ENCODE assay signal across 17 cellular contexts in the genomic region with DNA sequence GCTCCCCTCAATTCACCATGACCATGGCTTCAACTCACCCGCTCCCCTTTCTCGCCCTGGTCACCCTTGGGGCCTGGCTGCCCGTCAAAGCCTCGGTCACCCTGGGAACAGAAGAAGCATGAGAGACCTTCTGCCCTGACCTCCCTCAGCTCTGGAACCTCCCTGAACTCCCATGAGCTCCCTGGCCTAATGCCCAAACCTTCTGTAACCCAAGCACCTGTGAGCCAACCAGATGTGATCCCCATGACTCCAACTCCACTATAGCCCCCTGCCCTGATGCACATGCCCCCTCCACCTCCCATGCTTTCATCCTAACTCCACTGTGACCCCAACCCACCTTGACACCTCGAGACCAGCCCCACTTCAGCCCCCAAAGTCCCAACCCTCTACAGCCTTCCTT. TPM values are rescaled to one million over a fixed set of nuclear protein-coding genes. Genes with fewer than 3 reads are reported as not detected.
DNase-seq lines count a peak whose midpoint lies in the region; ATAC-seq and TF ChIP-seq lines count a peak whose summit lies in the region.
"Had no signal": no experiment of that assay in that cellular context is flagged by ENCODE, and none has a peak within 500 bp of the region (broad histone marks: within the 10 kb centered on the region; RNA-seq: fewer than 3 reads in every experiment).

No MANE protein-coding gene starts in this region.

- no peak for TF ChIP-seq EP300 in ovary (IDR thresholded peaks at IDR 0.05)

- H3K36me3 ChIP-seq in ovary = no peaks in the 10 kb centered on the region
- H3K36me3 ChIP-seq: SJCRH30 had no signal

- DNase-seq in activated naive CD8-positive, alpha-beta T cell treated with anti-CD3 and anti-CD28 coated beads, Interleukin-2, amount 10 ng/mL, durations not matched to agents 7 days and 5 days = no peak
- no peak for DNase-seq in activated naive CD8-positive, alpha-beta T cell treated with anti-CD3 and anti-CD28 coated beads, Interleukin-2, amount 50 U/mL, for 24 hours
- no peak for DNase-seq in activated T-helper 1 cell treated with anti-CD3 and anti-CD28 coated beads, Interleukin-12 subunit alpha, Interleukin-12 subunit beta, Interleukin-2, Interleukin-4 antibody, amounts not matched to agents 30 ng/mL and 10 ng/mL and 1 ng/mL, durations not matched to agents 14 hours and 24 hours and 36 hours (ENCODE audit: low spot score)
- DNase-seq in immature natural killer cell (no peak), ovary (no peak)
- DNase-seq: CD4-positive, CD25-positive, alpha-beta regulatory T cell; DMS79 treated with DMSO at 0.1 percent for 48 hours; MM.1S; NCI-H187 treated with DMSO at 0.1 percent for 48 hours; NCI-H774; SJCRH30 had no signal

- peaks cover 14% of the 10 kb centered on the region for H3K4me1 Mint-ChIP-seq in activated naive CD8-positive, alpha-beta T cell treated with anti-CD3 and anti-CD28 coated beads, Interleukin-2, amount 10 ng/mL, durations not matched to agents 7 days and 5 days
- peaks cover 20% of the 10 kb centered on the region for H3K4me1 Mint-ChIP-seq in activated naive CD8-positive, alpha-beta T cell treated with anti-CD3 and anti-CD28 coated beads, Interleukin-2, amount 50 U/mL, for 24 hours
- H3K4me1 Mint-ChIP-seq in activated T-helper 1 cell treated with anti-CD3 and anti-CD28 coated beads, Interleukin-12 subunit alpha, Interleukin-12 subunit beta, Interleukin-2, Interleukin-4 antibody, amounts not matched to agents 30 ng/mL and 10 ng/mL and 1 ng/mL, durations not matched to agents 14 hours and 24 hours and 36 hours (ENCODE audit: low read depth) = no peaks in the 10 kb centered on the region
- peaks cover 15 to 18% of the 10 kb centered on the region in 2 donors for H3K4me1 Mint-ChIP-seq in immature natural killer cell
- H3K4me1 Mint-ChIP-seq: CD4-positive, CD25-positive, alpha-beta regulatory T cell had no signal

- 86 to 88% (median 87%) methylated on average over 5 of the region's 5 CpGs for WGBS in ovary, 3 donors

- H3K36me3 Mint-ChIP-seq in activated naive CD8-positive, alpha-beta T cell treated with anti-CD3 and anti-CD28 coated beads, Interleukin-2, amount 10 ng/mL, durations not matched to agents 7 days and 5 days = no peaks in the 10 kb centered on the region
- H3K36me3 Mint-ChIP-seq in activated naive CD8-positive, alpha-beta T cell treated with anti-CD3 and anti-CD28 coated beads, Interleukin-2, amount 50 U/mL, for 24 hours (ENCODE audit: low read depth) = no peaks in the 10 kb centered on the region
- H3K36me3 Mint-ChIP-seq in activated T-helper 1 cell treated with anti-CD3 and anti-CD28 coated beads, Interleukin-12 subunit alpha, Interleukin-12 subunit beta, Interleukin-2, Interleukin-4 antibody, amounts not matched to agents 30 ng/mL and 10 ng/mL and 1 ng/mL, durations not matched to agents 14 hours and 24 hours and 36 hours (ENCODE audit: low read depth) = no peaks in the 10 kb centered on the region
- H3K36me3 Mint-ChIP-seq in immature natural killer cell = no peaks in the 10 kb centered on the region
- H3K36me3 Mint-ChIP-seq: CD4-positive, CD25-positive, alpha-beta regulatory T cell had no signal

- no peak for ATAC-seq in activated naive CD8-positive, alpha-beta T cell treated with anti-CD3 and anti-CD28 coated beads, Interleukin-2, amount 10 ng/mL, durations not matched to agents 7 days and 5 days (ENCODE audit: low read depth)
- ATAC-seq in activated naive CD8-positive, alpha-beta T cell treated with anti-CD3 and anti-CD28 coated beads, Interleukin-2, amount 50 U/mL, for 24 hours = no peak
- ATAC-seq in HG02970 (IDR thresholded peaks at IDR 0.05; ENCODE audit: low FRiP score, unreplicated experiment) (no peak), GM18868 (IDR thresholded peaks at IDR 0.05; ENCODE audit: unreplicated experiment) (no peak), HG03521 (IDR thresholded peaks at IDR 0.05; ENCODE audit: unreplicated experiment) (no peak)
- ATAC-seq: HCT116 had no signal

- no peaks in the 10 kb centered on the region for H3K27me3 Mint-ChIP-seq in activated naive CD8-positive, alpha-beta T cell treated with anti-CD3 and anti-CD28 coated beads, Interleukin-2, amount 10 ng/mL, durations not matched to agents 7 days and 5 days
- H3K27me3 Mint-ChIP-seq in activated naive CD8-positive, alpha-beta T cell treated with anti-CD3 and anti-CD28 coated beads, Interleukin-2, amount 50 U/mL, for 24 hours = no peaks in the 10 kb centered on the region
- H3K27me3 Mint-ChIP-seq in activated T-helper 1 cell treated with anti-CD3 and anti-CD28 coated beads, Interleukin-12 subunit alpha, Interleukin-12 subunit beta, Interleukin-2, Interleukin-4 antibody, amounts not matched to agents 30 ng/mL and 10 ng/mL and 1 ng/mL, durations not matched to agents 14 hours and 24 hours and 36 hours (ENCODE audit: insufficient read depth) = no peaks in the 10 kb centered on the region
- peaks cover 2 to 6% (median 2%) of the 10 kb centered on the region in 3 donors for H3K27me3 Mint-ChIP-seq in immature natural killer cell (ENCODE audit: low read depth in 3 of 3)

- TF ChIP-seq POLR2A in ovary (IDR thresholded peaks at IDR 0.05) = no peak

- no peak for TF ChIP-seq CTCF in ovary (IDR thresholded peaks at IDR 0.05)

- H3K27ac Mint-ChIP-seq in activated naive CD8-positive, alpha-beta T cell treated with anti-CD3 and anti-CD28 coated beads, Interleukin-2, amount 10 ng/mL, durations not matched to agents 7 days and 5 days = peak overlapping the region; percentile 62
- H3K27ac Mint-ChIP-seq in activated naive CD8-positive, alpha-beta T cell treated with anti-CD3 and anti-CD28 coated beads, Interleukin-2, amount 50 U/mL, for 24 hours = no peak overlapping the region
- H3K27ac Mint-ChIP-seq in activated T-helper 1 cell treated with anti-CD3 and anti-CD28 coated beads, Interleukin-12 subunit alpha, Interleukin-12 subunit beta, Interleukin-2, Interleukin-4 antibody, amounts not matched to agents 30 ng/mL and 10 ng/mL and 1 ng/mL, durations not matched to agents 14 hours and 24 hours and 36 hours = peak overlapping the region; percentile 53
- H3K27ac Mint-ChIP-seq in immature natural killer cell = peak overlapping the region in 4 of 6 donors; percentile 2 to 70 (median 37)

- H3K4me1 ChIP-seq in ovary (ENCODE audit: insufficient read depth) = no peaks in the 10 kb centered on the region

- H3K9me3 ChIP-seq in ovary = no peaks in the 10 kb centered on the region
- H3K9me3 ChIP-seq: SJCRH30 had no signal

- H3K4me3 ChIP-seq in ovary = no peak overlapping the region
- H3K4me3 ChIP-seq: SJCRH30 had no signal

- no peak overlapping the region for H3K4me3 Mint-ChIP-seq in activated naive CD8-positive, alpha-beta T cell treated with anti-CD3 and anti-CD28 coated beads, Interleukin-2, amount 10 ng/mL, durations not matched to agents 7 days and 5 days
- no peak overlapping the region for H3K4me3 Mint-ChIP-seq in activated naive CD8-positive, alpha-beta T cell treated with anti-CD3 and anti-CD28 coated beads, Interleukin-2, amount 50 U/mL, for 24 hours
- no peak overlapping the region for H3K4me3 Mint-ChIP-seq in activated T-helper 1 cell treated with anti-CD3 and anti-CD28 coated beads, Interleukin-12 subunit alpha, Interleukin-12 subunit beta, Interleukin-2, Interleukin-4 antibody, amounts not matched to agents 30 ng/mL and 10 ng/mL and 1 ng/mL, durations not matched to agents 14 hours and 24 hours and 36 hours
- H3K4me3 Mint-ChIP-seq in immature natural killer cell = no peak overlapping the region

- POLR2A ChIA-PET in activated naive CD8-positive, alpha-beta T cell treated with anti-CD3 and anti-CD28 coated beads, Interleukin-2, amount 10 ng/mL, durations not matched to agents 7 days and 5 days (lab: Charles Lee) = no interaction called here

- H3K27ac ChIP-seq in ovary = no peak overlapping the region
- H3K27ac ChIP-seq: SJCRH30 had no signal

- H3K9me3 Mint-ChIP-seq in activated naive CD8-positive, alpha-beta T cell treated with anti-CD3 and anti-CD28 coated beads, Interleukin-2, amount 10 ng/mL, durations not matched to agents 7 days and 5 days = no peaks in the 10 kb centered on the region
- no peaks in the 10 kb centered on the region for H3K9me3 Mint-ChIP-seq in activated naive CD8-positive, alpha-beta T cell treated with anti-CD3 and anti-CD28 coated beads, Interleukin-2, amount 50 U/mL, for 24 hours
- H3K9me3 Mint-ChIP-seq in activated T-helper 1 cell treated with anti-CD3 and anti-CD28 coated beads, Interleukin-12 subunit alpha, Interleukin-12 subunit beta, Interleukin-2, Interleukin-4 antibody, amounts not matched to agents 30 ng/mL and 10 ng/mL and 1 ng/mL, durations not matched to agents 14 hours and 24 hours and 36 hours = no peaks in the 10 kb centered on the region
- no peaks in the 10 kb centered on the region for H3K9me3 Mint-ChIP-seq in immature natural killer cell

- intact Hi-C loops in activated T-helper 1 cell treated with anti-CD3 and anti-CD28 coated beads, Interleukin-12 subunit alpha, Interleukin-12 subunit beta, Interleukin-2, Interleukin-4 antibody, amounts not matched to agents 30 ng/mL and 10 ng/mL and 1 ng/mL, durations not matched to agents 14 hours and 24 hours and 36 hours (cut with micrococcal nuclease) = no loop called here
- intact Hi-C loops in ovary (cut with DNase I) = no loop called here

- H3K27me3 ChIP-seq in ovary = no peaks in the 10 kb centered on the region
- H3K27me3 ChIP-seq: SJCRH30 had no signal

RNA-seq across cellular contexts. Expression of gene UCN2, which starts 3.5 kb away (rescaled TPM):
- total RNA-seq in activated naive CD8-positive, alpha-beta T cell treated with anti-CD3 and anti-CD28 coated beads, Interleukin-2, amount 10 ng/mL, durations not matched to agents 7 days and 5 days = not detected
- 0.21 TPM in 1 of 2 replicates, not detected in the other for total RNA-seq in activated T-helper 1 cell treated with anti-CD3 and anti-CD28 coated beads, Interleukin-12 subunit alpha, Interleukin-12 subunit beta, Interleukin-2, Interleukin-4 antibody, amounts not matched to agents 30 ng/mL and 10 ng/mL and 1 ng/mL, durations not matched to agents 14 hours and 24 hours and 36 hours
- polyA plus RNA-seq in immature natural killer cell = not detected
- under 1 TPM in 3 of 7 donors, not detected in 4; 0.18 to 0.22 (median 0.20) TPM for total RNA-seq in ovary
- polyA plus RNA-seq in ovary = under 1 TPM in 1 of 2 donors, not detected in 1; 0.18 TPM
- total RNA-seq: CD4-positive, CD25-positive, alpha-beta regulatory T cell; NCI-H460 had no signal
- polyA plus RNA-seq: CD4-positive, CD25-positive, alpha-beta regulatory T cell had no signal

RNA-seq across cellular contexts. Expression of gene PFKFB4, which starts 10.5 kb away (rescaled TPM):
- 10 to 100 TPM; 56.8 to 60.7 TPM for total RNA-seq in activated naive CD8-positive, alpha-beta T cell treated with anti-CD3 and anti-CD28 coated beads, Interleukin-2, amount 10 ng/mL, durations not matched to agents 7 days and 5 days
- 11.7 and 15.5 TPM in 2 replicates for total RNA-seq in activated T-helper 1 cell treated with anti-CD3 and anti-CD28 coated beads, Interleukin-12 subunit alpha, Interleukin-12 subunit beta, Interleukin-2, Interleukin-4 antibody, amounts not matched to agents 30 ng/mL and 10 ng/mL and 1 ng/mL, durations not matched to agents 14 hours and 24 hours and 36 hours
- polyA plus RNA-seq in immature natural killer cell (under 1 TPM in 2 of 3 donors, not detected in 1; 0.17 to 0.78 TPM), ovary (1 to 10 TPM; 2.3 to 6.3 TPM)
- 1 to 10 TPM; 3.3 to 8.0 (median 5.6) TPM for total RNA-seq in ovary

RNA-seq across cellular contexts. Expression of gene COL7A1, which starts 28.0 kb away (rescaled TPM):
- total RNA-seq in activated naive CD8-positive, alpha-beta T cell treated with anti-CD3 and anti-CD28 coated beads, Interleukin-2, amount 10 ng/mL, durations not matched to agents 7 days and 5 days = 1 to 10 TPM; 1.0 to 1.6 TPM
- total RNA-seq in activated T-helper 1 cell treated with anti-CD3 and anti-CD28 coated beads, Interleukin-12 subunit alpha, Interleukin-12 subunit beta, Interleukin-2, Interleukin-4 antibody, amounts not matched to agents 30 ng/mL and 10 ng/mL and 1 ng/mL, durations not matched to agents 14 hours and 24 hours and 36 hours = 0.39 and 0.83 TPM in 2 replicates
- polyA plus RNA-seq in immature natural killer cell = not detected
- 10 to 100 TPM in 1 of 7 donors, 1 to 10 TPM in 6; 5.1 to 13.1 (median 8.3) TPM for total RNA-seq in ovary
- polyA plus RNA-seq in ovary = 10 to 100 TPM in 1 of 2 donors, 1 to 10 TPM in 1; 1.1 to 18.4 TPM
- polyA plus RNA-seq: CD4-positive, CD25-positive, alpha-beta regulatory T cell had no signal

RNA-seq across cellular contexts. Expression of gene UQCRC1, which starts 42.4 kb away (rescaled TPM):
- total RNA-seq in activated naive CD8-positive, alpha-beta T cell treated with anti-CD3 and anti-CD28 coated beads, Interleukin-2, amount 10 ng/mL, durations not matched to agents 7 days and 5 days = 100 to 1,000 TPM; 144 to 148 TPM
- 191 and 193 TPM in 2 replicates for total RNA-seq in activated T-helper 1 cell treated with anti-CD3 and anti-CD28 coated beads, Interleukin-12 subunit alpha, Interleukin-12 subunit beta, Interleukin-2, Interleukin-4 antibody, amounts not matched to agents 30 ng/mL and 10 ng/mL and 1 ng/mL, durations not matched to agents 14 hours and 24 hours and 36 hours
- polyA plus RNA-seq in immature natural killer cell (100 to 1,000 TPM; 189 to 544 (median 231) TPM), ovary (100 to 1,000 TPM; 118 to 141 TPM)
- total RNA-seq in ovary = 100 to 1,000 TPM; 102 to 153 (median 113) TPM

RNA-seq across cellular contexts. Expression of gene TMEM89, which starts 54.5 kb away (rescaled TPM):
- total RNA-seq in activated naive CD8-positive, alpha-beta T cell treated with anti-CD3 and anti-CD28 coated beads, Interleukin-2, amount 10 ng/mL, durations not matched to agents 7 days and 5 days = not detected
- 1.6 TPM in 1 of 2 replicates, not detected in the other for total RNA-seq in activated T-helper 1 cell treated with anti-CD3 and anti-CD28 coated beads, Interleukin-12 subunit alpha, Interleukin-12 subunit beta, Interleukin-2, Interleukin-4 antibody, amounts not matched to agents 30 ng/mL and 10 ng/mL and 1 ng/mL, durations not matched to agents 14 hours and 24 hours and 36 hours
- polyA plus RNA-seq in immature natural killer cell = not detected
- not detected for total RNA-seq in ovary
- not detected for polyA plus RNA-seq in ovary
- total RNA-seq: A172; CD4-positive, CD25-positive, alpha-beta regulatory T cell; NCI-H460; SJCRH30 had no signal
- polyA plus RNA-seq: CD4-positive, CD25-positive, alpha-beta regulatory T cell had no signal
